In the genomic region with DNA sequence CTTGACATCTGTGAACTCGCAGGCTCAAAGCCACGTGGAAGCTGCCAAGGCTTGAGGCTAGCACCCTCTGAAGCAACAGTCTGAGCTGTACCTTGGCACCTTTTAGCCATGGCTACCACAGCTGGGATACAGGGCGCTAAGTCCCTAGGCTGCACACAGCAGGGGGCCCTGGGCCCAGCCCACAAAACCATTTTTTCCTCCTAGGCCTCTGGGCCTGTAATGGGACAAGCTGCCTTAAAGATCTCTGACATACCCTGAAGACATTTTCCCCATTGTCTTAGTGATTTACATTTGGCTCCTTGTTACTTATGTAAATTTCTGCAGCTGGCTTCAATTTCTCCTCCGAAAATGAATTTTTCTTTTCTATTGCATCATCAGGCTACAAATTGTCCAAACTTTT, we compare ENCODE assay signal across 22 cellular contexts.
"Had no signal": no experiment of that assay in that cellular context is flagged by ENCODE, and none has a peak within 500 bp of the region (broad histone marks: within the 10 kb centered on the region; RNA-seq: fewer than 3 reads in every experiment).

No MANE protein-coding gene starts in this region.

- H3K9me3 ChIP-seq: esophagus muscularis mucosa, lower lobe of right lung had no signal

- H3K27ac ChIP-seq: coronary artery, dorsolateral prefrontal cortex, esophagus muscularis mucosa, foreskin keratinocyte, gastroesophageal sphincter, heart left ventricle, left lung, lower lobe of right lung had no signal

- H3K4me3 ChIP-seq: coronary artery, dorsolateral prefrontal cortex, esophagus muscularis mucosa, gastroesophageal sphincter, heart left ventricle, left lung, lower lobe of right lung, mucosa of descending colon had no signal

- ATAC-seq: foreskin keratinocyte; gastroesophageal sphincter; heart left ventricle; left cardiac atrium; left lung; left ventricle myocardium superior; lower lobe of right lung; mucosa of descending colon; naive thymus-derived CD4-positive, alpha-beta T cell had no signal

- H3K4me1 ChIP-seq: esophagus muscularis mucosa, foreskin keratinocyte, gastroesophageal sphincter, heart left ventricle, left lung, lower lobe of right lung had no signal

- H3K36me3 ChIP-seq: esophagus muscularis mucosa, gastroesophageal sphincter, heart left ventricle, left lung, lower lobe of right lung had no signal

- H3K27me3 ChIP-seq: dorsolateral prefrontal cortex, esophagus muscularis mucosa, foreskin keratinocyte, gastroesophageal sphincter, heart left ventricle, left lung had no signal

- FAIRE-seq: colon, endothelial cell of umbilical vein, frontal cortex, islet of Langerhans, keratinocyte had no signal

- DNase-seq: dermis blood vessel endothelial cell; dorsolateral prefrontal cortex; effector CD4-positive, alpha-beta T cell; effector memory CD4-positive, alpha-beta T cell; foreskin keratinocyte; heart left ventricle; hippocampal formation; left cardiac atrium; left ventricle myocardium superior; lower lobe of right lung; mesenchymal stem cell; mucosa of descending colon; naive thymus-derived CD4-positive, alpha-beta T cell had no signal
